8 cellular contexts compared by ENCODE assay signal in genomic region chr20:9359561-9360308, GRCh38.
A peak's percentile ranks its signal among the peaks of the same experiment; 100 is the strongest.
DNase-seq lines count a peak whose midpoint lies in the region; ATAC-seq, FAIRE-seq and TF ChIP-seq lines count a peak whose summit lies in the region.

No MANE protein-coding gene starts in this region.

- FAIRE-seq in bronchial epithelial cell (lab: Jason Lieb, UNC) (no peak), urothelium cell line (lab: Jason Lieb, UNC) (peak; percentile 9)

- peak; percentile 2 to 9 for DNase-seq in NOMO-1 (lab: John Stamatoyannopoulos, UW; ENCODE audit: unreplicated experiment in 2 of 2)
- DNase-seq in NOMO-1 treated with dmso at 0.1 percent for 144 hours (lab: John Stamatoyannopoulos, UW; ENCODE audit: unreplicated experiment): no peak
- peak; percentile 71 for DNase-seq in NCI-H2227 treated with DMSO at 0.1 percent for 48 hours (lab: John Stamatoyannopoulos, UW)
- DNase-seq in bronchial epithelial cell (ENCODE audit: low read depth): peak; percentile 56
- DNase-seq in left lung: no peak
- peak; percentile 54 for DNase-seq in urothelium cell line (ENCODE audit: low spot score)

- H3K4me3 ChIP-seq in bronchial epithelial cell (ENCODE audit: low read depth, low read length) (no peak overlapping the region), left lung (no peak overlapping the region)

- H3K27me3 ChIP-seq in bronchial epithelial cell (ENCODE audit: control insufficient read depth, insufficient read depth, low read length) (no peaks in the 10 kb centered on the region), left lung (no peaks in the 10 kb centered on the region)

- TF ChIP-seq CTCF in bronchial epithelial cell (IDR thresholded peaks at IDR 0.05; ENCODE audit: insufficient read depth, low read length, severe bottlenecking) (peak; percentile 55), left lung (IDR thresholded peaks at IDR 0.05) (peak in 1 of 2 donors; percentile 21)

- H3K9me3 ChIP-seq in left lung: no peaks in the 10 kb centered on the region

- H3K4me1 ChIP-seq in left lung: peaks cover 0 to 14% of the 10 kb centered on the region in 2 donors

- ATAC-seq in left lung (peak; percentile 70), HG03045 (IDR thresholded peaks at IDR 0.05; ENCODE audit: unreplicated experiment) (no peak), HG02623 (IDR thresholded peaks at IDR 0.05; ENCODE audit: unreplicated experiment) (no peak)

- intact Hi-C loops in left lung (cut with DNase I): loop anchor here in 1 of 2 donors (10.0 kb wide), 2 partner anchors 565 to 595 kb away; no protein-coding TSS in a partner anchor

- H3K36me3 ChIP-seq in bronchial epithelial cell (ENCODE audit: control insufficient read depth, insufficient read depth, low read length) (no peaks in the 10 kb centered on the region), left lung (no peaks in the 10 kb centered on the region)

- H3K27ac ChIP-seq in left lung: no peak overlapping the region

Comparison
In these comparisons a context has a peak if more than half of its experiments do, and no peak if none do; other contexts are left out.
1. DNase-seq: peak in NOMO-1 (2 of 2), NCI-H2227 treated with DMSO at 0.1 percent for 48 hours (single experiment), bronchial epithelial cell (single experiment) and urothelium cell line (single experiment); none in NOMO-1 treated with dmso at 0.1 percent for 144 hours (single experiment) and left lung (0 of 2).